Comparison of ENCODE assay signal across 22 cellular contexts in the genomic region with DNA sequence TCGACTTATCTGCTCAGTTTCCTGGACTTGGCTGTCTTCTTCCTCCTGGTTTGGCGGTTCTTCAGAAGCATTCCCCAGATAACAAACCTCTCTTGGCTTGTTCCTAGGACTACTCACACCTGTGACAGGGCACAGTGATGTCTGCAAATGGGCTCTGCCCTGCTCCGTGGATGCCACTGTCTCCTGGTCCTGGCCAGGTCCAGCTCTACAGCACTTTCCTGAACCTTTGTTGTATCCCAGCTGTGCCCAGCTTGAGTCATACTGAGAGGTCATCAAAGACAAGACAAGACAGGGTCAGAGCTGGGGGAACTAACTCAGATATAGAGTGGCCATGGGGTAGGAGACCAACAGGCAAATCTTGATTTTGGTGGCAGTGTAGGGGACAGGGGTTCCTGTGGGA.
"Had no signal": no experiment of that assay in that cellular context is flagged by ENCODE, and none has a peak within 500 bp of the region (broad histone marks: within the 10 kb centered on the region; RNA-seq: fewer than 3 reads in every experiment).

No MANE protein-coding gene starts in this region.

- ATAC-seq: heart left ventricle; left colon; left lung; lower lobe of right lung; psoas muscle; right lobe of liver; stimulated activated naive B cell treated with anti-CD40 and anti-IgM and Interleukin-4, amounts not matched to agents 10 μg/mL and 1 μg/mL and 100 μg/mL, for 72 hours had no signal

- H3K4me1 Mint-ChIP-seq: naive B cell had no signal

- H3K9me3 Mint-ChIP-seq: naive B cell; natural killer cell; stimulated activated naive B cell treated with anti-CD40 and anti-IgM and Interleukin-4, amounts not matched to agents 10 μg/mL and 1 μg/mL and 100 μg/mL, for 72 hours; stimulated activated naive CD8-positive, alpha-beta T cell treated with anti-CD3 and anti-CD28 coated beads, Interleukin-15, Interleukin-2, amounts not matched to agents 100 ng/mL and 50 ng/mL, for 24 hours had no signal

- H3K4me3 Mint-ChIP-seq: immature natural killer cell; mesothelial cell of epicardium; naive B cell; natural killer cell; stimulated activated naive B cell treated with anti-CD40 and anti-IgM and Interleukin-4, amounts not matched to agents 10 μg/mL and 1 μg/mL and 100 μg/mL, for 72 hours; stimulated activated naive CD8-positive, alpha-beta T cell treated with anti-CD3 and anti-CD28 coated beads, Interleukin-15, Interleukin-2, amounts not matched to agents 100 ng/mL and 50 ng/mL, for 24 hours had no signal

- H3K27ac Mint-ChIP-seq: immature natural killer cell; mesothelial cell of epicardium; natural killer cell; stimulated activated naive B cell treated with anti-CD40 and anti-IgM and Interleukin-4, amounts not matched to agents 10 μg/mL and 1 μg/mL and 100 μg/mL, for 72 hours; stimulated activated naive CD8-positive, alpha-beta T cell treated with anti-CD3 and anti-CD28 coated beads, Interleukin-15, Interleukin-2, amounts not matched to agents 100 ng/mL and 50 ng/mL, for 24 hours had no signal

- H3K36me3 Mint-ChIP-seq: mesothelial cell of epicardium; naive B cell; natural killer cell; stimulated activated naive B cell treated with anti-CD40 and anti-IgM and Interleukin-4, amounts not matched to agents 10 μg/mL and 1 μg/mL and 100 μg/mL, for 72 hours had no signal

- DNase-seq: heart left ventricle; hypothalamus; immature natural killer cell; kidney; left colon; left lung; lower lobe of right lung; mammary epithelial cell; mesenchymal stem cell; naive B cell; natural killer cell; psoas muscle; right lobe of liver; stimulated activated CD4-positive, alpha-beta T cell treated with anti-CD3 and anti-CD28 coated beads, Interleukin-12 subunit alpha, Interleukin-12 subunit beta, amount 100 ng/mL, for 4 hours; stimulated activated CD4-positive, alpha-beta T cell treated with anti-CD3 and anti-CD28 coated beads, Interleukin-15, amount 100 ng/mL, for 24 hours; stimulated activated CD4-positive, alpha-beta T cell treated with anti-CD3 and anti-CD28 coated beads, Interleukin-2, amount 100 ng/mL, for 24 hours; stimulated activated CD4-positive, alpha-beta T cell treated with anti-CD3 and anti-CD28 coated beads, Interleukin-4, amount 100 ng/mL, for 1 hour; stimulated activated naive B cell treated with anti-CD40 and anti-IgM and Interleukin-4, amounts not matched to agents 10 μg/mL and 1 μg/mL and 100 μg/mL, for 72 hours; tibial artery; uterus had no signal
